ENCODE assay signal across 22 cellular contexts in genomic region chr14:75812592-75812991, GRCh38.
"Had no signal": no experiment of that assay in that cellular context is flagged by ENCODE, and none has a peak within 500 bp of the region (broad histone marks: within the 10 kb centered on the region; RNA-seq: fewer than 3 reads in every experiment).

No MANE protein-coding gene starts in this region.

- H3K9me3 ChIP-seq: colonic mucosa, gastrocnemius medialis, mucosa of descending colon, ovary, testis, upper lobe of left lung had no signal

- DNase-seq: activated CD4-positive, alpha-beta T cell treated with anti-CD3 and anti-CD28 coated beads, Interleukin-2, amount 10 ng/mL, durations not matched to agents 7 days and 5 days; activated CD8-positive, alpha-beta T cell treated with anti-CD3 and anti-CD28 coated beads, Interleukin-2, amount 10 ng/mL, durations not matched to agents 7 days and 5 days; activated naive CD4-positive, alpha-beta T cell treated with Interleukin-2 at 50 U/mL for 16 hours; activated T-cell treated with anti-CD3 and anti-CD28 coated beads, Interleukin-2, amount 50 U/mL, for 24 hours; caudate nucleus; colonic mucosa; gastrocnemius medialis; head of caudate nucleus; immature natural killer cell; kidney glomerular epithelial cell; left ventricle myocardium superior; mucosa of descending colon; naive B cell; ovary; stimulated activated CD4-positive, alpha-beta T cell treated with anti-CD3 and anti-CD28 coated beads, Interleukin-4, amount 100 ng/mL, for 1 hour; T-helper 1 cell; T1000; testis; upper lobe of left lung had no signal

- H3K27me3 ChIP-seq: colonic mucosa, gastrocnemius medialis, ovary, testis, upper lobe of left lung had no signal

- H3K27ac ChIP-seq: colonic mucosa, gastrocnemius medialis, ovary, testis had no signal

- H3K36me3 ChIP-seq: colonic mucosa, gastrocnemius medialis, ovary had no signal

- H3K4me1 ChIP-seq: colonic mucosa, gastrocnemius medialis had no signal

- ATAC-seq: activated CD4-positive, CD25-positive, alpha-beta regulatory T cell treated with anti-CD3 and anti-CD28 coated beads, Interleukin-2, amount 50 U/mL, for 24 hours; activated CD8-positive, alpha-beta T cell treated with anti-CD3 and anti-CD28 coated beads, Interleukin-2, amount 10 ng/mL, durations not matched to agents 7 days and 5 days; esophagus mucosa; gastrocnemius medialis; left ventricle myocardium superior had no signal

- H3K4me3 ChIP-seq: colonic mucosa, gastrocnemius medialis, mucosa of descending colon, ovary, smooth muscle cell, testis, upper lobe of left lung had no signal
